Comparison of ENCODE assay signal across 1 cellular context in the genomic region with DNA sequence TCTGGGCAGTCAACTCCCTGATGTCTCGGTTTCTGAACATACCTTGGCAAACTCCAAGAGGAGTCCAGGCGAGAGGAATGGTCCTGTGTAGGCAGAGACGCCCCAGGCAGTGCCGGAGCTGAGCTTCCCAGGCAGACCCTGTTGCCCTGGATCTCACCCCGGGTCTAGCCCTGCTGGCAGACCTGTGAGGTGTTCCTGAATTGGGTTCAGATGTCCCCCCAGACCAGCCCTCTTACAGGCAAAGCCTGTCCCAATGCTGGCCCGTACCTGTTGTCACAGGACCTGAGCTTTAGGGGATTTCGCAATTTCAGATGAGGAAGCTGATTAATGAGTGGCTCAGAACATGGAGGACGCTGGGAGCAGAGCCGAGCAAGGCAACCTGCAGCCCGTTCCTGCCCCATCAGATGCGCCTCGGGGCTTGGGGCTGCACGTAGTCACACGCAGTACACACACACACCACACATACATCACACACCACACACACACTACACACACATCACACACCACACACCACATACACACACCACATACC.
TF ChIP-seq lines count a peak whose summit lies in the region.

No MANE protein-coding gene starts in this region.

TF ChIP-seq in GM12878, 131 proteins besides CTCF, POLR2A, EP300 and RAD21 (continued from another document):
- TF ChIP-seq, protein P1, sequence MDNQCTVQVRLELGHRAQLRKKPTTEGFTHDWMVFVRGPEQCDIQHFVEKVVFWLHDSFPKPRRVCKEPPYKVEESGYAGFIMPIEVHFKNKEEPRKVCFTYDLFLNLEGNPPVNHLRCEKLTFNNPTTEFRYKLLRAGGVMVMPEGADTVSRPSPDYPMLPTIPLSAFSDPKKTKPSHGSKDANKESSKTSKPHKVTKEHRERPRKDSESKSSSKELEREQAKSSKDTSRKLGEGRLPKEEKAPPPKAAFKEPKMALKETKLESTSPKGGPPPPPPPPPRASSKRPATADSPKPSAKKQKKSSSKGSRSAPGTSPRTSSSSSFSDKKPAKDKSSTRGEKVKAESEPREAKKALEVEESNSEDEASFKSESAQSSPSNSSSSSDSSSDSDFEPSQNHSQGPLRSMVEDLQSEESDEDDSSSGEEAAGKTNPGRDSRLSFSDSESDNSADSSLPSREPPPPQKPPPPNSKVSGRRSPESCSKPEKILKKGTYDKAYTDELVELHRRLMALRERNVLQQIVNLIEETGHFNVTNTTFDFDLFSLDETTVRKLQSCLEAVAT (IDR thresholded peaks at IDR 0.05), result 0 out of 2 replicates have a peak, but pooled peaks have one; percentile 18
TF ChIP-seq in GM12878: peak in this region for 4.
